In the genomic region with DNA sequence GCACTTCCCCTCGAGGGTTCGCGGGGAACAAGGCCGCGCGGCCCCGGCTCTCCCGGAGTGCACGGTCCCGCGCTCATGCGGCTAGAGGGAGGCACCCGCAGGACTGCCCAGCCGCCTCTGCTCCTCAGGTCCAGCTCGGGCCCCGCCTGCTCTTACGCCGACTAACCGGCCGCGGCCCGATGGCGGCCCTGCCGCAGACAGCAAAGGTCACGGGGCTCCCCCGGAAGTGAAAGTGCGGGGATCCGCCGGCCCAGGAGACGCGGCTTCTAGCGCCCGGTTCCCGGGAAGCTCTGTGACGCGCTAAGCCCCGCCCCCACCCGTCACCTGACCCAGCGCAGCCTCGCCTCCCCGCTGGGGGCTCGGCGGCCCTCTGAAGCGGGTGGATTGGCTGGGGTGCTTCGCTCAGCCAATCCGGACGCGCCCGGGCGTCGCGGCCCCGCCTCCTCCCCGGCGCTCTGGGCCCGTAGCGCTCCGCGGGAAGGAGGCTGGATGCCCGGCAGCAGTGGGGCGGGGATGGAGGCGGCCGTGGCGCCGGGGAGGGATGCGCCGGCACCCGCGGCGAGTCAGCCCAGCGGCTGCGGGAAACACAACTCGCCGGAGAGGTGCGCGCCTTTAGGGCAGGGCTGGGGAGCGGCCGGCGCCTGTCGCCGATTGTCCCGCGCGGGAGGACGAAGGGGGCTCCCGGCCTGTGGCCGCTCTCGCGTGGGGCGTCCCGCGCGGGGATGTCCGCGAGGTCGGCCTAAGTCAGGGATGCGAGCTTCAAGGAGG, we compare ENCODE assay signal across 8 cellular contexts. TPM values are rescaled to one million over a fixed set of nuclear protein-coding genes. Genes with fewer than 3 reads are reported as not detected.
A peak's percentile ranks its signal among the peaks of the same experiment; 100 is the strongest.
DNase-seq lines count a peak whose midpoint lies in the region; ATAC-seq and FAIRE-seq lines count a peak whose summit lies in the region.

A gene with protein sequence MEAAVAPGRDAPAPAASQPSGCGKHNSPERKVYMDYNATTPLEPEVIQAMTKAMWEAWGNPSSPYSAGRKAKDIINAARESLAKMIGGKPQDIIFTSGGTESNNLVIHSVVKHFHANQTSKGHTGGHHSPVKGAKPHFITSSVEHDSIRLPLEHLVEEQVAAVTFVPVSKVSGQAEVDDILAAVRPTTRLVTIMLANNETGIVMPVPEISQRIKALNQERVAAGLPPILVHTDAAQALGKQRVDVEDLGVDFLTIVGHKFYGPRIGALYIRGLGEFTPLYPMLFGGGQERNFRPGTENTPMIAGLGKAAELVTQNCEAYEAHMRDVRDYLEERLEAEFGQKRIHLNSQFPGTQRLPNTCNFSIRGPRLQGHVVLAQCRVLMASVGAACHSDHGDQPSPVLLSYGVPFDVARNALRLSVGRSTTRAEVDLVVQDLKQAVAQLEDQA (plus strand): TSS at position 460 of the 768 bp plus-strand sequence. CDS start 54 bp downstream, at position 514.

- peak within 1 kb of the TSS; percentile 96 for H3K56ac ChIP-seq in mesendoderm (ENCODE audit: low read length)

- H3K9me3 ChIP-seq in endocrine pancreas (ENCODE audit: control insufficient read depth, low read length), result no peaks in the 10 kb centered on the region

- no peak within 1 kb of the TSS for H2BK15ac ChIP-seq in mesendoderm (replicated peaks; ENCODE audit: low read depth)

- peak within 1 kb of the TSS; percentile 94 for H3K18ac ChIP-seq in mesendoderm (ENCODE audit: low read length)

- ATAC-seq in GM21360 (IDR thresholded peaks at IDR 0.05; ENCODE audit: unreplicated experiment), result peak; percentile 95

- peak within 1 kb of the TSS; percentile 97 for H3K23ac ChIP-seq in mesendoderm (ENCODE audit: low read length)

- H3K4me3 ChIP-seq in endocrine pancreas (ENCODE audit: control insufficient read depth, insufficient read depth, low read length) (peak within 1 kb of the TSS; percentile 76), mesendoderm (ENCODE audit: low read length) (peak within 1 kb of the TSS; percentile 94)

- WGBS in mesendoderm (ENCODE audit: extremely low coverage, insufficient coverage, low lambda C conversion rate), result no CpG with 5 or more reads among the region's 97 CpGs

- no peaks in the 10 kb centered on the region for H3K4me1 ChIP-seq in endocrine pancreas (ENCODE audit: control insufficient read depth, insufficient read depth, low read length)
- peaks cover 2% of the 10 kb centered on the region for H3K4me1 ChIP-seq in mesendoderm (ENCODE audit: control insufficient read depth, low read depth, low read length)

- H4K5ac ChIP-seq in mesendoderm (ENCODE audit: low read length), result no peak within 1 kb of the TSS

- H3K27me3 ChIP-seq in endocrine pancreas (ENCODE audit: control insufficient read depth, insufficient read depth, low read length) (no peaks in the 10 kb centered on the region), mesendoderm (ENCODE audit: insufficient read depth, low read length, poor library complexity) (no peaks in the 10 kb centered on the region)

- peak within 1 kb of the TSS; percentile 70 for H3K27ac ChIP-seq in mesendoderm (ENCODE audit: low read depth, low read length)

- H4K8ac ChIP-seq in mesendoderm (ENCODE audit: low read depth, low read length), result peak within 1 kb of the TSS; percentile 97

- H3K4me2 ChIP-seq in mesendoderm (ENCODE audit: low read length), result peak within 1 kb of the TSS; percentile 72

- no peak within 1 kb of the TSS for H2BK5ac ChIP-seq in mesendoderm (ENCODE audit: low read length)

- no peak within 1 kb of the TSS for H2AK5ac ChIP-seq in mesendoderm (ENCODE audit: low read length)

- peak; percentile 95 for FAIRE-seq in HTR-8/SVneo (lab: Jason Lieb, UNC)

- DNase-seq in COLO668 (lab: John Stamatoyannopoulos, UW; ENCODE audit: unreplicated experiment), result peak; percentile 99
- DNase-seq in HTR-8/SVneo (ENCODE audit: insufficient read length, low spot score), result peak; percentile 99
- DNase-seq in NOMO-1 treated with dmso at 0.1 percent for 144 hours (lab: John Stamatoyannopoulos, UW; ENCODE audit: unreplicated experiment), result peak; percentile 92
- DNase-seq in activated CD8-positive, alpha-beta memory T cell treated with anti-CD3 and anti-CD28 coated beads for 48 hours (ENCODE audit: low read depth in 2 of 3, low spot score in 2 of 3), result peak; percentile 88 to 95 (median 92)
- DNase-seq in mesendoderm, result peak; percentile 98
- peak; percentile 91 for DNase-seq in stimulated activated CD8-positive, alpha-beta memory T cell treated with anti-CD3 and anti-CD28 coated beads, Interleukin-15, amount 100 ng/mL, for 1 hour (ENCODE audit: low read depth)

- H3K79me1 ChIP-seq in mesendoderm (ENCODE audit: low read length), result peaks cover 4% of the 10 kb centered on the region

- no peak within 1 kb of the TSS for H2BK120ac ChIP-seq in mesendoderm (ENCODE audit: low read depth, low read length)

- peak within 1 kb of the TSS; percentile 92 for H3K4ac ChIP-seq in mesendoderm (ENCODE audit: low read depth, low read length)

- peaks cover 5% of the 10 kb centered on the region for H3K79me2 ChIP-seq in mesendoderm (ENCODE audit: control insufficient read depth, insufficient read depth, low read length)

- H3K9ac ChIP-seq in endocrine pancreas (ENCODE audit: control insufficient read depth, insufficient read depth, low read length) (peak within 1 kb of the TSS; percentile 67), mesendoderm (ENCODE audit: low read length) (peak within 1 kb of the TSS; percentile 93)

- H3K36me3 ChIP-seq in endocrine pancreas (ENCODE audit: control insufficient read depth, insufficient read depth, low read length) (no peaks in the 10 kb centered on the region), mesendoderm (ENCODE audit: control insufficient read depth, insufficient read depth, low read length) (no peaks in the 10 kb centered on the region)

RNA-seq across cellular contexts. Expression of the gene that starts here (rescaled TPM):
- 35.0 TPM for polyA plus RNA-seq in mesendoderm (2013, experiment 1 of 2)
- 35.4 TPM for polyA plus RNA-seq in mesendoderm (2013, experiment 2 of 2)

Comparison
In these comparisons a context has a peak if more than half of its experiments do, and no peak if none do; other contexts are left out.
1. Peak in every context shown above with its lines: DNase-seq, ATAC-seq, H3K4me3 ChIP-seq and H3K27ac ChIP-seq.